1 cellular context compared by ENCODE assay signal in the genomic region with DNA sequence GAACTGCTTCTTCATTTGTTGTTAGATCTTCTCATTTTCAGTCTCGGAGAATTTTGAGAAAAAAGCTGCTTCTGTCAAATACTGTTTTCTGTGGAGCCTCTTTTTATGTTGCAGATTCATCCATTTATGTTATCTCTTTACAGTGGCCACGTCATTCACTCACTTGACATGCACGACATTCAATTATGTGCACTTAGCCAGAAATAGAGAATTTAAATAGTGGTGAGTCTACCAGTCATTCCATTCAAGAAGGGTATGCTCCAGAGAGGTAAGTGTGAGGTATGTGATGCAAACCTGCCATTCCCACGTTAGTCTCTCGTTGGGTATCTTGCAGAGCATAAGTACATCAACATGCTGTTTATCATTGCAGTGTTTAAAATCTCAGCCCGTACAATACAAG.
A peak's percentile ranks its signal among the peaks of the same experiment; 100 is the strongest.
TF ChIP-seq lines count a peak whose summit lies in the region.

No MANE protein-coding gene starts in this region.

TF ChIP-seq in GM12878, 131 proteins besides CTCF, POLR2A, EP300 and RAD21:
- TF ChIP-seq CHD1 (IDR thresholded peaks at IDR 0.05; ENCODE audit: low read depth, low read length) (no peak), ZNF217 (IDR thresholded peaks at IDR 0.05) (peak; percentile 59; the same call in 1 of the 2 replicates), NBN (IDR thresholded peaks at IDR 0.05) (no peak), TCF12 (IDR thresholded peaks at IDR 0.05; ENCODE audit: low read depth, low read length) (no peak), EED (IDR thresholded peaks at IDR 0.05; ENCODE audit: low read depth) (no peak), MEF2A (IDR thresholded peaks at IDR 0.05; ENCODE audit: insufficient read depth, low read depth, low read length) (peak; percentile 27; the same call in 1 of the 2 replicates), BCL11A (IDR thresholded peaks at IDR 0.05; ENCODE audit: low read depth, low read length) (no peak), MTA3 (IDR thresholded peaks at IDR 0.05; ENCODE audit: borderline replicate concordance, low read length) (no peak), MEF2B (IDR thresholded peaks at IDR 0.05; ENCODE audit: partially characterized antibody, poor library complexity, severe bottlenecking) (peak; percentile 50), RUNX3 (IDR thresholded peaks at IDR 0.05; ENCODE audit: low read length) (0 out of 2 replicates have a peak, but pooled peaks have one; percentile 18), IKZF2 (IDR thresholded peaks at IDR 0.05) (0 out of 4 replicates have a peak, but pooled peaks of 1 of the 2 experiments have one; percentile 18), ZNF384 (IDR thresholded peaks at IDR 0.05; ENCODE audit: borderline replicate concordance, low read depth, low read length) (no peak), POLR2AphosphoS5 (IDR thresholded peaks at IDR 0.05; ENCODE audit: low read length) (0 out of 2 replicates have a peak, but pooled peaks have one; percentile 48), CREB1 (IDR thresholded peaks at IDR 0.05; ENCODE audit: low read depth) (0 out of 2 replicates have a peak, but pooled peaks have one; percentile 30), POU2F2 (IDR thresholded peaks at IDR 0.05; ENCODE audit: borderline replicate concordance, low read depth, low read length) (peak; percentile 68; the same call in 1 of the 3 replicates)
- TF ChIP-seq, protein P1, sequence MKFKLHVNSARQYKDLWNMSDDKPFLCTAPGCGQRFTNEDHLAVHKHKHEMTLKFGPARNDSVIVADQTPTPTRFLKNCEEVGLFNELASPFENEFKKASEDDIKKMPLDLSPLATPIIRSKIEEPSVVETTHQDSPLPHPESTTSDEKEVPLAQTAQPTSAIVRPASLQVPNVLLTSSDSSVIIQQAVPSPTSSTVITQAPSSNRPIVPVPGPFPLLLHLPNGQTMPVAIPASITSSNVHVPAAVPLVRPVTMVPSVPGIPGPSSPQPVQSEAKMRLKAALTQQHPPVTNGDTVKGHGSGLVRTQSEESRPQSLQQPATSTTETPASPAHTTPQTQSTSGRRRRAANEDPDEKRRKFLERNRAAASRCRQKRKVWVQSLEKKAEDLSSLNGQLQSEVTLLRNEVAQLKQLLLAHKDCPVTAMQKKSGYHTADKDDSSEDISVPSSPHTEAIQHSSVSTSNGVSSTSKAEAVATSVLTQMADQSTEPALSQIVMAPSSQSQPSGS (IDR thresholded peaks at IDR 0.05; ENCODE audit: low read length), result 0 out of 2 replicates have a peak, but pooled peaks have one; percentile 55
- TF ChIP-seq, protein P2, sequence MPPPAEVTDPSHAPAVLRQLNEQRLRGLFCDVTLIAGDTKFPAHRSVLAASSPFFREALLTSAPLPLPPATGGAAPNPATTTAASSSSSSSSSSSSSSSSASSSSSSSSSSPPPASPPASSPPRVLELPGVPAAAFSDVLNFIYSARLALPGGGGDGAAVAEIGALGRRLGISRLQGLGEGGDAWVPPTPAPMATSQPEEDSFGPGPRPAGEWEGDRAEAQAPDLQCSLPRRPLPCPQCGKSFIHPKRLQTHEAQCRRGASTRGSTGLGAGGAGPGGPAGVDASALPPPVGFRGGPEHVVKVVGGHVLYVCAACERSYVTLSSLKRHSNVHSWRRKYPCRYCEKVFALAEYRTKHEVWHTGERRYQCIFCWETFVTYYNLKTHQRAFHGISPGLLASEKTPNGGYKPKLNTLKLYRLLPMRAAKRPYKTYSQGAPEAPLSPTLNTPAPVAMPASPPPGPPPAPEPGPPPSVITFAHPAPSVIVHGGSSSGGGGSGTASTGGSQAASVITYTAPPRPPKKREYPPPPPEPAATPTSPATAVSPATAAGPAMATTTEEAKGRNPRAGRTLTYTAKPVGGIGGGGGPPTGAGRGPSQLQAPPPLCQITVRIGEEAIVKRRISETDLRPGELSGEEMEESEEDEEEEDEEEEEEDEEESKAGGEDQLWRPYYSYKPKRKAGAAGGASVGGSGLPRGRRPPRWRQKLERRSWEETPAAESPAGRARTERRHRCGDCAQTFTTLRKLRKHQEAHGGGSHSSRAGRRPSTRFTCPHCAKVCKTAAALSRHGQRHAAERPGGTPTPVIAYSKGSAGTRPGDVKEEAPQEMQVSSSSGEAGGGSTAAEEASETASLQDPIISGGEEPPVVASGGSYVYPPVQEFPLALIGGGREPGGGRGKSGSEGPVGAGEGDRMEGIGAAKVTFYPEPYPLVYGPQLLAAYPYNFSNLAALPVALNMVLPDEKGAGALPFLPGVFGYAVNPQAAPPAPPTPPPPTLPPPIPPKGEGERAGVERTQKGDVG (CRISPR knock-in tag; IDR thresholded peaks at IDR 0.05), result no peak
